20 cellular contexts compared by ENCODE assay signal in genomic region chr2:187687585-187687984, GRCh38.
DNase-seq lines count a peak whose midpoint lies in the region; ATAC-seq, FAIRE-seq and TF ChIP-seq lines count a peak whose summit lies in the region.
"Had no signal": no experiment of that assay in that cellular context is flagged by ENCODE, and none has a peak within 500 bp of the region (broad histone marks: within the 10 kb centered on the region; RNA-seq: fewer than 3 reads in every experiment).

No MANE protein-coding gene starts in this region.

- no TSS peak for BruUV-seq in K562 (replicated peaks; lab: Mats Ljungman, UMichigan)

- POLR2A ChIA-PET in K562 (lab: Yijun Ruan, JAX): no interaction called here

- CTCF ChIA-PET in K562 (lab: Yijun Ruan, JAX; ENCODE audit: low intra/inter-chr PET ratio): no interaction called here

- H4K20me1 ChIP-seq in K562 (replicated peaks; ENCODE audit: control insufficient read depth, insufficient read depth, low read length): no peaks in the 10 kb centered on the region
- no peaks in the 10 kb centered on the region for H4K20me1 ChIP-seq in neural cell (ENCODE audit: insufficient read depth)
- H4K20me1 ChIP-seq: BLaER1 had no signal

- no peaks in the 10 kb centered on the region for H3K9me2 ChIP-seq in neural cell (ENCODE audit: insufficient read depth, low read length)

- ATAC-seq in K562: no peak
- ATAC-seq in upper lobe of right lung: no peak
- no peak for ATAC-seq in GM21619 (IDR thresholded peaks at IDR 0.05; ENCODE audit: unreplicated experiment)
- ATAC-seq in HG02981 (IDR thresholded peaks at IDR 0.05; ENCODE audit: unreplicated experiment): no peak
- ATAC-seq: CD8-positive, alpha-beta T cell had no signal

- H3K4me3 ChIP-seq in K562: no peak overlapping the region
- H3K4me3 ChIP-seq in neural cell (ENCODE audit: low read length): no peak overlapping the region
- H3K4me3 ChIP-seq in upper lobe of right lung: no peak overlapping the region
- H3K4me3 ChIP-seq: BLaER1 had no signal

- H3K36me3 ChIP-seq in K562 (ENCODE audit: control insufficient read depth, insufficient read depth, low read length): no peaks in the 10 kb centered on the region
- H3K36me3 ChIP-seq in neural cell (ENCODE audit: insufficient read depth, low read length): no peaks in the 10 kb centered on the region
- H3K36me3 ChIP-seq in upper lobe of right lung: no peaks in the 10 kb centered on the region
- H3K36me3 ChIP-seq: BE2C, BLaER1 had no signal

- H3F3A ChIP-seq in neural cell (ENCODE audit: insufficient read depth, low read length, poor library complexity, severe bottlenecking): peaks cover 5% of the 10 kb centered on the region

- no peak overlapping the region for H3K27ac ChIP-seq in K562 (ENCODE audit: extremely low read depth, low read depth, low read length)
- peak overlapping the region; percentile 76 for H3K27ac ChIP-seq in neural cell (ENCODE audit: low read length)
- H3K27ac ChIP-seq in upper lobe of right lung: no peak overlapping the region
- H3K27ac ChIP-seq: 22Rv1, BLaER1 had no signal

- H3K27me3 ChIP-seq in K562 (ENCODE audit: control insufficient read depth in 2 of 2, insufficient read depth in 2 of 2, low read length in 2 of 2) (no peaks in the 10 kb centered on the region), neural cell (ENCODE audit: insufficient read depth, low read depth, low read length) (no peaks in the 10 kb centered on the region), upper lobe of right lung (no peaks in the 10 kb centered on the region)
- H3K27me3 ChIP-seq: BE2C, BLaER1 had no signal

- H3K9me3 ChIP-seq in K562 (replicated peaks; ENCODE audit: control insufficient read depth, insufficient read depth, low read depth, low read length): no peaks in the 10 kb centered on the region
- H3K9me3 ChIP-seq in neural cell (ENCODE audit: low read length): no peaks in the 10 kb centered on the region
- no peaks in the 10 kb centered on the region for H3K9me3 ChIP-seq in upper lobe of right lung
- H3K9me3 ChIP-seq: BE2C, BLaER1, Caco-2 had no signal

- no peak for TF ChIP-seq EP300 in K562 (IDR thresholded peaks at IDR 0.05; ENCODE audit: low read length)
- TF ChIP-seq EP300 in neural cell (conservative IDR thresholded peaks at IDR 0.05; ENCODE audit: poor library complexity, severe bottlenecking): no peak

- no peak overlapping the region for H3K9ac ChIP-seq in K562 (ENCODE audit: insufficient read depth in 1 of 2, low read depth in 2 of 2, low read length in 2 of 2)
- no peak overlapping the region for H3K9ac ChIP-seq in neural cell (ENCODE audit: low read length)
- H3K9ac ChIP-seq: BLaER1 had no signal

- in situ Hi-C loops in K562 (cut with MboI): no loop called here

- H3K4me2 ChIP-seq in K562 (ENCODE audit: insufficient read depth, low read length) (no peak overlapping the region), neural cell (ENCODE audit: low read length) (peak overlapping the region; percentile 63)
- H3K4me2 ChIP-seq: BLaER1 had no signal

- intact Hi-C loops in K562 (cut with micrococcal nuclease) (no loop called here), upper lobe of right lung (cut with DNase I) (no loop called here)

- H2AFZ ChIP-seq in K562 (ENCODE audit: low read depth, low read length) (no peak overlapping the region), neural cell (ENCODE audit: low read depth, low read length) (no peak overlapping the region)

- TF ChIP-seq RAD21 in K562 (CRISPR knock-in tag; conservative IDR thresholded peaks at IDR 0.05 in 1 of 2, IDR thresholded peaks at IDR 0.05 in 1 of 2): no peak
- TF ChIP-seq RAD21 in neural cell (conservative IDR thresholded peaks at IDR 0.05): no peak

- H3K4me1 ChIP-seq in K562 (replicated peaks in 1 of 2; ENCODE audit: control insufficient read depth in 2 of 2, insufficient read depth in 2 of 2, low read length in 2 of 2) (no peaks in the 10 kb centered on the region), upper lobe of right lung (no peaks in the 10 kb centered on the region)
- H3K4me1 ChIP-seq: BE2C, BLaER1, Caco-2 had no signal

- TF ChIP-seq CTCF in K562 (IDR thresholded peaks at IDR 0.05 in 2 of 3, conservative IDR thresholded peaks at IDR 0.05 in 1 of 3; ENCODE audit: insufficient read depth in 2 of 3, low read depth in 1 of 3, low read length in 3 of 3) (no peak), neural cell (IDR thresholded peaks at IDR 0.05; ENCODE audit: poor library complexity, severe bottlenecking) (no peak), upper lobe of right lung (IDR thresholded peaks at IDR 0.05) (no peak)

- H3K79me2 ChIP-seq in K562 (ENCODE audit: control insufficient read depth, insufficient read depth, low read length) (no peaks in the 10 kb centered on the region), neural cell (replicated peaks; ENCODE audit: insufficient read depth, low read length) (no peaks in the 10 kb centered on the region)

- DNase-seq in K562 (ENCODE audit: extremely low read depth in 1 of 4, low spot score in 3 of 4) (no peak), upper lobe of right lung (no peak)
- DNase-seq: ACHN; BE2C; C1 segment of cervical spinal cord; Caco-2; Calu3; CD4-positive, CD25-positive, alpha-beta regulatory T cell; CD8-positive, alpha-beta T cell; DMS79 treated with DMSO at 0.1 percent for 48 hours; GF-D8 had no signal

- TF ChIP-seq POLR2A in K562 (conservative IDR thresholded peaks at IDR 0.05): no peak

- no peaks in the 10 kb centered on the region for H3K9me1 ChIP-seq in K562 (ENCODE audit: control insufficient read depth, insufficient read depth, low read length)

- 5% methylated on average over 2 of the region's 2 CpGs for WGBS in K562 (ENCODE audit: insufficient coverage, low coverage, missing lambda C conversion rate)

- peak; percentile 30 for FAIRE-seq in A204.1 (lab: Jason Lieb, UNC)
- FAIRE-seq in K562 (lab: Jason Lieb, UNC): no peak
- FAIRE-seq: D721Med, GM12891, GM19239 had no signal

TF ChIP-seq in K562, 482 proteins besides CTCF, POLR2A, EP300 and RAD21 (continues in another document):
- no peak for TF ChIP-seq CEBPZ (IDR thresholded peaks at IDR 0.05; ENCODE audit: borderline replicate concordance, low read depth, low read length)
- no peak for TF ChIP-seq SP1 (CRISPR knock-in tag; IDR thresholded peaks at IDR 0.05)
- TF ChIP-seq ZEB2 (IDR thresholded peaks at IDR 0.05): no peak
- TF ChIP-seq NR2C2 (CRISPR knock-in tag; IDR thresholded peaks at IDR 0.05): no peak
- peak; percentile 71 for TF ChIP-seq NR2C2 (tag; IDR thresholded peaks at IDR 0.05)

TF ChIP-seq in neural cell, 6 proteins besides CTCF, POLR2A, EP300 and RAD21:
- TF ChIP-seq EZH2 (IDR thresholded peaks at IDR 0.05; ENCODE audit: borderline replicate concordance, insufficient read depth, low read length, poor library complexity, severe bottlenecking) (no peak), MXI1 (conservative IDR thresholded peaks at IDR 0.05; ENCODE audit: poor library complexity, severe bottlenecking) (no peak), TAF1 (IDR thresholded peaks at IDR 0.05; ENCODE audit: low read depth) (no peak), POLR2AphosphoS5 (IDR thresholded peaks at IDR 0.05) (no peak), SMC3 (conservative IDR thresholded peaks at IDR 0.05; ENCODE audit: poor library complexity) (no peak), REST (IDR thresholded peaks at IDR 0.05; ENCODE audit: borderline replicate concordance) (no peak)
